Comparison of ENCODE assay signal across 30 cellular contexts in genomic region chr17:55962931-55963378, GRCh38.
A peak's percentile ranks its signal among the peaks of the same experiment; 100 is the strongest.
DNase-seq lines count a peak whose midpoint lies in the region; ATAC-seq and FAIRE-seq lines count a peak whose summit lies in the region.
"Had no signal": no experiment of that assay in that cellular context is flagged by ENCODE, and none has a peak within 500 bp of the region (broad histone marks: within the 10 kb centered on the region; RNA-seq: fewer than 3 reads in every experiment).

No MANE protein-coding gene starts in this region.

- H2BK5ac ChIP-seq in trophoblast cell (ENCODE audit: low read depth, low read length, poor library complexity) = no peak overlapping the region

- no peak overlapping the region for H3K18ac ChIP-seq in trophoblast cell (ENCODE audit: low read length)

- H3K27me3 ChIP-seq in SJCRH30 (no peaks in the 10 kb centered on the region), trophoblast cell (ENCODE audit: insufficient read depth, low read length) (no peaks in the 10 kb centered on the region)
- H3K27me3 ChIP-seq: esophagus muscularis mucosa, foreskin keratinocyte, heart left ventricle, Peyer's patch, right lobe of liver had no signal

- no peak overlapping the region for H2AFZ ChIP-seq in trophoblast cell (ENCODE audit: insufficient read depth, low read length, poor library complexity)
- H2AFZ ChIP-seq: GM23248 had no signal

- no peak overlapping the region for H2BK120ac ChIP-seq in trophoblast cell (ENCODE audit: insufficient read depth, low read length, poor library complexity)

- H3K9me3 ChIP-seq in SJCRH30 (replicated peaks) = no peaks in the 10 kb centered on the region
- no peaks in the 10 kb centered on the region for H3K9me3 ChIP-seq in trophoblast cell (ENCODE audit: insufficient read depth, low read depth, low read length)
- H3K9me3 ChIP-seq: esophagus muscularis mucosa, heart left ventricle, Peyer's patch, right lobe of liver had no signal

- no peak overlapping the region for H2BK12ac ChIP-seq in trophoblast cell (ENCODE audit: low read length)

- H3K9ac ChIP-seq in trophoblast cell (ENCODE audit: low read length) = no peak overlapping the region
- H3K9ac ChIP-seq: GM23248 had no signal

- H3K36me3 ChIP-seq in SJCRH30 (no peaks in the 10 kb centered on the region), trophoblast cell (ENCODE audit: control insufficient read depth in 1 of 2, insufficient read depth in 2 of 2, low read length in 2 of 2) (no peaks in the 10 kb centered on the region)
- H3K36me3 ChIP-seq: esophagus muscularis mucosa, heart left ventricle, Peyer's patch, right lobe of liver had no signal

- peaks cover 7% of the 10 kb centered on the region for H3K4me1 ChIP-seq in SJCRH30
- H3K4me1 ChIP-seq in trophoblast cell (ENCODE audit: control insufficient read depth in 1 of 2, insufficient read depth in 2 of 2, low read length in 2 of 2) = no peaks in the 10 kb centered on the region
- H3K4me1 ChIP-seq: esophagus muscularis mucosa, foreskin keratinocyte, heart left ventricle, Peyer's patch, right lobe of liver had no signal

- H3K4ac ChIP-seq in trophoblast cell (ENCODE audit: low read depth, low read length) = no peak overlapping the region

- H3K4me2 ChIP-seq in trophoblast cell (ENCODE audit: low read length) = no peak overlapping the region

- peak; percentile 36 for DNase-seq in NCI-H2029 (lab: John Stamatoyannopoulos, UW)
- DNase-seq in NCI-H2029 treated with DMSO at 0.1 percent for 48 hours (lab: John Stamatoyannopoulos, UW) = no peak
- peak; percentile 44 to 61 for DNase-seq in SJCRH30
- DNase-seq in left kidney (ENCODE audit: low read depth, low spot score) = peak; percentile 54
- DNase-seq in trophoblast cell = peak; percentile 8 to 24
- DNase-seq in kidney tubule cell (ENCODE audit: low spot score) = no peak
- no peak for DNase-seq in GM19239 (ENCODE audit: insufficient read length, low spot score)
- DNase-seq: 8988T; activated CD4-positive, alpha-beta T cell treated with anti-CD3 and anti-CD28 coated beads for 1 hour; activated CD8-positive, alpha-beta T cell treated with anti-CD3 and anti-CD28 coated beads for 36 hours; activated effector memory CD4-positive, alpha-beta T cell treated with Interleukin-2 at 50 U/mL for 16 hours; activated naive CD8-positive, alpha-beta T cell treated with anti-CD3 and anti-CD28 coated beads for 36 hours; CD4-positive, CD25-positive, alpha-beta regulatory T cell; central memory CD4-positive, alpha-beta T cell; EL; foreskin keratinocyte; GM23248; Karpas-422; midbrain; NCI-H526; right lobe of liver; stimulated activated CD4-positive, alpha-beta T cell treated with anti-CD3 and anti-CD28 coated beads, Interleukin-15, amount 100 ng/mL, for 24 hours; stimulated activated naive B cell treated with anti-CD40 and anti-IgM and Interleukin-4, amounts not matched to agents 10 μg/mL and 1 μg/mL and 100 μg/mL, for 72 hours had no signal

- no CpG with 5 or more reads among the region's 7 CpGs for WGBS in trophoblast cell (ENCODE audit: extremely low coverage, insufficient coverage, insufficient read length)

- no peak overlapping the region for H3K23ac ChIP-seq in trophoblast cell (ENCODE audit: low read length)

- no peak overlapping the region for H4K12ac ChIP-seq in trophoblast cell (ENCODE audit: low read depth, low read length)

- H3K79me1 ChIP-seq in trophoblast cell (ENCODE audit: low read length) = no peaks in the 10 kb centered on the region

- H3K4me3 ChIP-seq in SJCRH30 (no peak overlapping the region), trophoblast cell (ENCODE audit: low read depth, low read length) (no peak overlapping the region)
- H3K4me3 ChIP-seq: esophagus muscularis mucosa, GM23248, heart left ventricle, Peyer's patch, right lobe of liver had no signal

- H3K14ac ChIP-seq in trophoblast cell (ENCODE audit: low read length) = no peak overlapping the region

- no peak overlapping the region for H4K91ac ChIP-seq in trophoblast cell (ENCODE audit: low read depth, low read length)

- H3K27ac ChIP-seq in SJCRH30 = peak overlapping the region; percentile 33
- H3K27ac ChIP-seq in trophoblast cell (ENCODE audit: low read depth, low read length) = no peak overlapping the region
- H3K27ac ChIP-seq: esophagus muscularis mucosa, foreskin keratinocyte, GM23248, heart left ventricle, HL-60, right lobe of liver had no signal

- H3K79me2 ChIP-seq in trophoblast cell (ENCODE audit: control insufficient read depth, insufficient read depth, low read length, poor library complexity) = no peaks in the 10 kb centered on the region

- no peak overlapping the region for H4K8ac ChIP-seq in trophoblast cell (ENCODE audit: low read depth, low read length)

- no peak for ATAC-seq in HG02588 (IDR thresholded peaks at IDR 0.05; ENCODE audit: unreplicated experiment)
- ATAC-seq: activated CD8-positive, alpha-beta T cell treated with anti-CD3 and anti-CD28 coated beads for 36 hours; foreskin keratinocyte; right lobe of liver; stimulated activated naive B cell treated with anti-CD40 and anti-IgM and Interleukin-4, amounts not matched to agents 10 μg/mL and 1 μg/mL and 100 μg/mL, for 72 hours had no signal

- no peak for FAIRE-seq in GM19239 (lab: Jason Lieb, UNC)
- FAIRE-seq: D721Med, GM12891 had no signal

- no peak overlapping the region for H2AK5ac ChIP-seq in trophoblast cell (ENCODE audit: low read length)

Comparison
In these comparisons a context has a peak if more than half of its experiments do, and no peak if none do; other contexts are left out.
1. DNase-seq: peak in NCI-H2029 (single experiment), SJCRH30 (2 of 2), left kidney (single experiment) and trophoblast cell (2 of 2); none in NCI-H2029 treated with DMSO at 0.1 percent for 48 hours (single experiment), kidney tubule cell (single experiment) and GM19239 (single experiment).